ENCODE assay signal across 1 cellular context in genomic region chr1:77539510-77540142, GRCh38.
TF ChIP-seq lines count a peak whose summit lies in the region.

No MANE protein-coding gene starts in this region.

TF ChIP-seq in GM23338, 12 proteins besides CTCF, POLR2A, EP300 and RAD21 (continued from another document):
- no peak for TF ChIP-seq ZNF462 (CRISPR knock-in tag; IDR thresholded peaks at IDR 0.05)
- TF ChIP-seq EZH2phosphoT487 (IDR thresholded peaks at IDR 0.05; ENCODE audit: unreplicated experiment): no peak
- no peak for TF ChIP-seq STAT1 (IDR thresholded peaks at IDR 0.05; ENCODE audit: unreplicated experiment)
- no peak for TF ChIP-seq EZH2 (IDR thresholded peaks at IDR 0.05; ENCODE audit: low read depth, unreplicated experiment)
